Comparison of ENCODE assay signal across 8 cellular contexts in the genomic region with DNA sequence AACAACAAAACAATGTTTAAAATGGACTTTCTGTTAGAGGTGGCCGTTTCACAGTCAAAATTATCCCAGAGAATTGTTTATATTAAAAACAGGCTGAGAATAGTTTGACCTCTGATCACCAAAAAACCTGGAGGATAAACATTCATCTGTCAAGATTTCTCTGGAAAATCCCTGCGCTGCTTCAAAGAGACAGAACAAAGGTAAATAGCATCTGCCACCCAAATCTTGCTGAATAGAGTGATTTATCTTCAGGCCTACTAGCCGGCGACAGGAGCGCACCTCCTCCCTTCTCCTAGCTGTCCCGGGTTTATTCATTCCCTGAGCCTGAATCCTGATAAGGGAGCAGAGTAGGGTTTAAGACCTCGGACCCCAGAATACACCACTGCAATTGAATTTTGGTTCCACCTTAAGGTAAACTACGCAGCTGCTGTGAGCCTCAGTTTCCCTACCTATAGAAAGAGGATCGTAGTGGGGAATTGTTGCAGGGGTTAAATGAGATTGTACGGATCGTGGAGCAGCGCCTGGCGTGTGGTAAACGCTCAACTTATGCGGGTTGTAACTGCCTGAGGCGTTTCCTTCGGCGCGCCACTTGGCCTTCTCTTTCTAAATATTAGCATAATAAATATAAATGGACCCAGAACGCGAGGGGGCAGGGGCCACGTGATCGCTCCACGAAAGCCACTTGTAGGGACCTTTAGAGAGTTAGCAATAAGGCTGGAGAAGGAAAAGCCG. TPM values are rescaled to one million over a fixed set of nuclear protein-coding genes. Genes with fewer than 3 reads are reported as not detected.
A peak's percentile ranks its signal among the peaks of the same experiment; 100 is the strongest.
DNase-seq lines count a peak whose midpoint lies in the region; ATAC-seq and TF ChIP-seq lines count a peak whose summit lies in the region.

No MANE protein-coding gene starts in this region.

- DNase-seq in COR-L47 (lab: John Stamatoyannopoulos, UW), result peak; percentile 55
- peak; percentile 44 for DNase-seq in LHCN-M2 (ENCODE audit: low read depth)
- no peak for DNase-seq in SK-N-MC (ENCODE audit: low read depth, low spot score)
- DNase-seq in mesothelial cell of epicardium (ENCODE audit: low spot score in 2 of 2, unreplicated experiment in 2 of 2), result peak in 1 of 2 experiments; percentile 41
- no peak for DNase-seq in activated CD4-positive, alpha-beta T cell treated with anti-CD3 and anti-CD28 coated beads, Interleukin-2, amount 50 U/mL, for 48 hours

- H3K36me3 ChIP-seq in SK-N-MC (ENCODE audit: insufficient read depth, low read length) (no peaks in the 10 kb centered on the region), endocrine pancreas (ENCODE audit: control insufficient read depth, insufficient read depth, low read length) (no peaks in the 10 kb centered on the region), urinary bladder (ENCODE audit: insufficient read depth) (no peaks in the 10 kb centered on the region)

- peak overlapping the region; percentile 91 for H3K9ac ChIP-seq in SK-N-MC (ENCODE audit: insufficient read length)
- peak overlapping the region; percentile 55 for H3K9ac ChIP-seq in endocrine pancreas (ENCODE audit: control insufficient read depth, insufficient read depth, low read length)

- peak overlapping the region; percentile 98 for H3K4me3 ChIP-seq in SK-N-MC
- H3K4me3 ChIP-seq in endocrine pancreas (ENCODE audit: control insufficient read depth, insufficient read depth, low read length), result peak overlapping the region; percentile 77
- peak overlapping the region; percentile 97 for H3K4me3 ChIP-seq in urinary bladder (ENCODE audit: low read depth, low read length)

- H3K9me3 ChIP-seq in SK-N-MC (ENCODE audit: low read depth, low read length), result no peaks in the 10 kb centered on the region
- no peaks in the 10 kb centered on the region for H3K9me3 ChIP-seq in endocrine pancreas (ENCODE audit: control insufficient read depth, low read length)

- H3K27ac Mint-ChIP-seq in mesothelial cell of epicardium, result peak overlapping the region; percentile 98

- 3% methylated on average over 25 of the region's 25 CpGs for WGBS in urinary bladder

- peaks cover 36% of the 10 kb centered on the region for H3K4me1 Mint-ChIP-seq in mesothelial cell of epicardium

- TF ChIP-seq CTCF in mesothelial cell of epicardium (IDR thresholded peaks at IDR 0.05; ENCODE audit: unreplicated experiment), result no peak

- peak overlapping the region; percentile 89 for H3K27ac ChIP-seq in SK-N-MC
- peak overlapping the region; percentile 95 for H3K27ac ChIP-seq in urinary bladder (ENCODE audit: low read depth)

- H3K9me3 Mint-ChIP-seq in mesothelial cell of epicardium, result no peaks in the 10 kb centered on the region

- ATAC-seq in GM19395 (IDR thresholded peaks at IDR 0.05; ENCODE audit: unreplicated experiment), result peak; percentile 27

- H3K27me3 Mint-ChIP-seq in mesothelial cell of epicardium (ENCODE audit: low read depth), result no peaks in the 10 kb centered on the region

- no peaks in the 10 kb centered on the region for H3K36me3 Mint-ChIP-seq in mesothelial cell of epicardium

- no peaks in the 10 kb centered on the region for H3K27me3 ChIP-seq in endocrine pancreas (ENCODE audit: control insufficient read depth, insufficient read depth, low read length)

- H3K4me1 ChIP-seq in endocrine pancreas (ENCODE audit: control insufficient read depth, insufficient read depth, low read length) (peaks cover 13% of the 10 kb centered on the region), urinary bladder (ENCODE audit: insufficient read depth) (peaks cover 4% of the 10 kb centered on the region)

- H3K4me3 Mint-ChIP-seq in mesothelial cell of epicardium, result peak overlapping the region; percentile 69

RNA-seq across cellular contexts. Expression of a gene that starts 0.5 kb away (rescaled TPM):
- total RNA-seq in LHCN-M2 (2014; rRNA removed), result 20.8 and 23.0 TPM in 2 replicates
- polyA plus RNA-seq in LHCN-M2 (2012), result 11.3 TPM
- 40.5 to 44.1 TPM (median 43.8 TPM) in 3 replicates for total RNA-seq in mesothelial cell of epicardium
- total RNA-seq in urinary bladder, result 26.6 TPM
- polyA plus RNA-seq in urinary bladder, result 14.7 TPM

Comparison
In these comparisons a context has a peak if more than half of its experiments do, and no peak if none do; other contexts are left out.
1. DNase-seq: peak in COR-L47 (single experiment) and LHCN-M2 (single experiment); none in SK-N-MC (single experiment) and activated CD4-positive, alpha-beta T cell treated with anti-CD3 and anti-CD28 coated beads, Interleukin-2, amount 50 U/mL, for 48 hours (0 of 2).
2. Peak in every context shown above with its lines, with median percentiles within 50 percentile points of each other: H3K4me3 ChIP-seq.